12 cellular contexts compared by ENCODE assay signal in the genomic region with DNA sequence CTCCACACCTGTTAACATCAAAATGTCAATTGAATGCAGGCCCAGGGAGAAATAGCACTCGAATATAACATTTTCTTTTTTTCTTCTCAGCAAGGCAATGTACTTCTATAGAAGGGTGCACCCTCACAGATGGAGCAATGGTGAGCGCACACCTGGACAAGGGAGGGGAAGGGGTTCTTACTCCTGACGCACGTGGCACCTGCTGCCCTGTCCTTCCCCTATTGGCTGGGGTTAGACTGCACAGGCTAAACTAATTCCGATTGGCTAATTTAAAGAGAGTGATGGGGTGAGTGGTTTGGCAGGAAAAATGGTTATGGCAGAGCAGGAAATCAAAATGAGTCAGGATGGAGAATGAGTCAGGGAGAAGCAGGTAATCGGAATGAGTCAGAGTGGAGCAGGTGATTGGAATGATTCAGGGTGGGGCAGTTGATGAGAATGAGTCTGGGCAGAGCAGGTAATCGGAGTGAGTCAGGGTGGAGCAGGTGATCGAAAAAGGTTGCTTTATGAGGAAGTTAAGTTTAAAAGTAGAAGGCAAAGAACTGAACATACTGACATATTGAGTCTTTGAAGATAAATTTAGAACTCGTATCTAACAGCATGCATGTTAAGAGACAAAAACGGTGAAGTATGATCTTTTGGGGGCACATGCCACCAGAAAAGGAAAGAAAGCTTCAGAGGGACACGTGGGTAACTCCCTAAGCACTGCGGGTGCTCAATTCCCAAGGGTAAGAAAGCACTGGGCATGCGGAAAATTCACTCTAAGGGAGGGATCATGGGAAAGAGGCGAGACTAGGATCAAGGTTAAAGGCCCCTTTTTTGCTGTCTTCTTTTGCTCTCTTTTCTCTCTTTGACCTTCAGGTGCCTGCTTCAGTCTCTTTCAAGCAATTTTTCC.
DNase-seq lines count a peak whose midpoint lies in the region; ATAC-seq and TF ChIP-seq lines count a peak whose summit lies in the region.
"Had no signal": no experiment of that assay in that cellular context is flagged by ENCODE, and none has a peak within 500 bp of the region (broad histone marks: within the 10 kb centered on the region; RNA-seq: fewer than 3 reads in every experiment).

No MANE protein-coding gene starts in this region.

- no peak overlapping the region for H3K4me2 ChIP-seq in GM23338
- peak overlapping the region; percentile 46 for H3K4me2 ChIP-seq in OCI-LY3 (ENCODE audit: low read length)

- H3K27me3 ChIP-seq in GM23338 (ENCODE audit: insufficient read depth) (no peaks in the 10 kb centered on the region), OCI-LY3 (ENCODE audit: low read depth, low read length) (peaks cover 19% of the 10 kb centered on the region), gastrocnemius medialis (no peaks in the 10 kb centered on the region)

- no peaks in the 10 kb centered on the region for H3K79me2 ChIP-seq in GM23338 (replicated peaks; ENCODE audit: insufficient read depth)
- no peaks in the 10 kb centered on the region for H3K79me2 ChIP-seq in OCI-LY3 (ENCODE audit: low read length)

- H3K4me3 Mint-ChIP-seq in GM23338, result no peak overlapping the region
- H3K4me3 Mint-ChIP-seq: IgD-negative memory B cell, immature natural killer cell had no signal

- H3K9ac ChIP-seq in OCI-LY3 (ENCODE audit: low read length), result no peak overlapping the region

- H3K4me1 ChIP-seq in GM23338 (ENCODE audit: insufficient read depth) (no peaks in the 10 kb centered on the region), OCI-LY3 (ENCODE audit: low read length) (peaks cover 5% of the 10 kb centered on the region), gastrocnemius medialis (peaks cover 0 to 9% of the 10 kb centered on the region in 2 donors)

- no peak overlapping the region for H3K4me3 ChIP-seq in GM23338
- H3K4me3 ChIP-seq in OCI-LY3 (ENCODE audit: low read length), result no peak overlapping the region
- H3K4me3 ChIP-seq in gastrocnemius medialis, result no peak overlapping the region
- H3K4me3 ChIP-seq: thoracic aorta had no signal

- H3K36me3 ChIP-seq in GM23338 (ENCODE audit: insufficient read depth) (no peaks in the 10 kb centered on the region), OCI-LY3 (replicated peaks; ENCODE audit: low read depth, low read length) (no peaks in the 10 kb centered on the region), gastrocnemius medialis (no peaks in the 10 kb centered on the region)
- H3K36me3 ChIP-seq: thoracic aorta had no signal

- H3K9me3 ChIP-seq in OCI-LY3 (ENCODE audit: insufficient read depth, low read length) (no peaks in the 10 kb centered on the region), gastrocnemius medialis (no peaks in the 10 kb centered on the region)
- H3K9me3 ChIP-seq: thoracic aorta had no signal

- peaks cover 5% of the 10 kb centered on the region; the same call in 2 of the 3 replicates for H3K9me3 Mint-ChIP-seq in GM23338

- H3F3A ChIP-seq in GM23338 (replicated peaks; ENCODE audit: low read depth), result no peaks in the 10 kb centered on the region

- in situ Hi-C loops in gastrocnemius medialis (cut with MboI; ENCODE audit: low sequenced_read_pairs in 4 of 4), result no loop called here

- no peak overlapping the region for H3K27ac Mint-ChIP-seq in GM23338
- H3K27ac Mint-ChIP-seq: immature natural killer cell had no signal

- no peak for ATAC-seq in GM23338
- peak; percentile 100 for ATAC-seq in esophagus mucosa
- ATAC-seq in gastrocnemius medialis, result peak in 1 of 2 donors; percentile 55

- peaks cover 5% of the 10 kb centered on the region; the same call in 2 of the 3 replicates for H3K4me1 Mint-ChIP-seq in GM23338
- H3K4me1 Mint-ChIP-seq: IgD-negative memory B cell, immature natural killer cell had no signal

- H3K27ac ChIP-seq in GM23338 (ENCODE audit: low read depth), result no peak overlapping the region
- no peak overlapping the region; the same call in 1 of the 2 replicates for H3K27ac ChIP-seq in OCI-LY3 (ENCODE audit: low read length)
- peak overlapping the region in 3 of 4 donors; percentile 0 to 50 (median 46) for H3K27ac ChIP-seq in gastrocnemius medialis
- no peak overlapping the region for H3K27ac ChIP-seq in substantia nigra (ENCODE audit: low read depth, low read length, poor library complexity, severe bottlenecking)
- H3K27ac ChIP-seq: thoracic aorta had no signal

- intact Hi-C loops in gastrocnemius medialis (cut with DNase I; ENCODE audit: low total_unique reads), result no loop called here

- H3K36me3 Mint-ChIP-seq in GM23338 (ENCODE audit: low read depth), result no peaks in the 10 kb centered on the region
- H3K36me3 Mint-ChIP-seq: IgD-negative memory B cell had no signal

- DNase-seq in GM23338 (ENCODE audit: low spot score), result no peak
- no peak for DNase-seq in gastrocnemius medialis
- DNase-seq in substantia nigra (lab: John Stamatoyannopoulos, UW), result no peak
- no peak for DNase-seq in activated gamma-delta T cell treated with Interleukin-2 at 50 U/mL for 16 hours
- DNase-seq in DMS 273 treated with DMSO at 0.1 percent for 48 hours (lab: John Stamatoyannopoulos, UW), result no peak
- DNase-seq: DMS79 treated with DMSO at 0.1 percent for 48 hours, immature natural killer cell, NCI-H345 had no signal

- TF ChIP-seq POLR2A in gastrocnemius medialis (IDR thresholded peaks at IDR 0.05), result no peak

- peak overlapping the region; percentile 56; the same call in 1 of the 2 replicates for H2AFZ ChIP-seq in GM23338
- H2AFZ ChIP-seq in OCI-LY3 (ENCODE audit: low read depth, low read length), result no peak overlapping the region

- TF ChIP-seq CTCF in GM23338 (conservative IDR thresholded peaks at IDR 0.05; ENCODE audit: low read depth in 2 of 2), result no peak
- TF ChIP-seq CTCF in OCI-LY3 (IDR thresholded peaks at IDR 0.05; ENCODE audit: low read depth, low read length), result no peak
- no peak for TF ChIP-seq CTCF in gastrocnemius medialis (IDR thresholded peaks at IDR 0.05 in 4 of 5, conservative IDR thresholded peaks at IDR 0.05 in 1 of 5)

- H3K27me3 Mint-ChIP-seq in GM23338 (ENCODE audit: insufficient read depth, low read depth, poor library complexity), result peaks cover 1% of the 10 kb centered on the region

- H3K9me2 ChIP-seq in GM23338 (ENCODE audit: insufficient read depth), result peaks cover 5% of the 10 kb centered on the region; the same call in 1 of the 2 replicates

- H4K20me1 ChIP-seq in GM23338 (replicated peaks; ENCODE audit: insufficient read depth), result no peaks in the 10 kb centered on the region
- H4K20me1 ChIP-seq in OCI-LY3 (ENCODE audit: insufficient read depth, low read length), result no peaks in the 10 kb centered on the region

TF ChIP-seq in GM23338, 12 proteins besides CTCF, POLR2A, EP300 and RAD21:
- TF ChIP-seq, protein P1, sequence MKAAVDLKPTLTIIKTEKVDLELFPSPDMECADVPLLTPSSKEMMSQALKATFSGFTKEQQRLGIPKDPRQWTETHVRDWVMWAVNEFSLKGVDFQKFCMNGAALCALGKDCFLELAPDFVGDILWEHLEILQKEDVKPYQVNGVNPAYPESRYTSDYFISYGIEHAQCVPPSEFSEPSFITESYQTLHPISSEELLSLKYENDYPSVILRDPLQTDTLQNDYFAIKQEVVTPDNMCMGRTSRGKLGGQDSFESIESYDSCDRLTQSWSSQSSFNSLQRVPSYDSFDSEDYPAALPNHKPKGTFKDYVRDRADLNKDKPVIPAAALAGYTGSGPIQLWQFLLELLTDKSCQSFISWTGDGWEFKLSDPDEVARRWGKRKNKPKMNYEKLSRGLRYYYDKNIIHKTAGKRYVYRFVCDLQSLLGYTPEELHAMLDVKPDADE (IDR thresholded peaks at IDR 0.05), result no peak
- TF ChIP-seq CREB1 (CRISPR knock-in tag; IDR thresholded peaks at IDR 0.05; ENCODE audit: low read depth), result no peak

Comparison
In these comparisons a context has a peak if more than half of its experiments do, and no peak if none do; other contexts are left out.
1. H3K27ac ChIP-seq: peak in gastrocnemius medialis (3 of 4); none in GM23338 (single experiment), OCI-LY3 (single experiment) and substantia nigra (single experiment).